ENCODE assay signal across 8 cellular contexts in the genomic region with DNA sequence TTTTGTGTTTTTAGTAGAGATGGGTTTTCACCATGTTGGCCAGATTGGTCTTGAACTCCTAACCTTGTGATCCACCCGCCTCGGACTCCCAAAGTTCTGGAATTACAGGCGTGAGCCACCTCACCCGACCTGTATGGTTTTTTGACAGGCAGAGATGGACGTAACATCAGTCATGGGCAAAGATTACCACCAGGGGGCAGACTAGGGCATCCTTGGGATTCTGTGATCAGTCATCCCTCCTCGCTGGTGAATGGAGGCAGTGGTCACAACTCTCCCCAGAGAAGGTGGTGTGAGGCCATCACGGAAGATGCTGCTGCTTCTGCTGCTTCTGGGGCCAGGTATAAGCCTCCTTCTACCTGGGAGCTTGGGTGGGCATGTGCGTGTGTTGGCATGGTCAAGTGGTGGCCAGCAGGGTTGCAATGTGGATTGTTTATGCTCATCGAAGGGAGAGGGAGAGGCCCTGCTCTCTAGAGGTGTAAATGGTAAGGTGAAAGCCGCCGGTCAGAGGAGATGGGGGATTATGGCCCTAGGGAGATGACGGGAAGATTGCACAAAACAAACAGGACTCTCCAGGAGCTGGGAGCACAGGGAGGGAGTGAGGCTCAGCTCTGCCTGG.
DNase-seq lines count a peak whose midpoint lies in the region; ATAC-seq and TF ChIP-seq lines count a peak whose summit lies in the region.

No MANE protein-coding gene starts in this region.

- H4K91ac ChIP-seq in mesenchymal stem cell (ENCODE audit: low read length) = no peak overlapping the region

- H2AK5ac ChIP-seq in mesenchymal stem cell (ENCODE audit: low read length, severe bottlenecking) = no peak overlapping the region

- peaks cover 3% of the 10 kb centered on the region for H3K4me1 ChIP-seq in mesenchymal stem cell (ENCODE audit: control insufficient read depth, insufficient read depth, low read depth, low read length)

- peaks cover 0 to 2% of the 10 kb centered on the region in 2 experiments for H3K27me3 ChIP-seq in mesenchymal stem cell (ENCODE audit: control insufficient read depth in 1 of 2, insufficient read depth in 1 of 2, low read length in 2 of 2)

- no peaks in the 10 kb centered on the region for H3K9me3 ChIP-seq in mesenchymal stem cell (ENCODE audit: control insufficient read depth, low read length)

- no peaks in the 10 kb centered on the region for H3K79me1 ChIP-seq in mesenchymal stem cell (replicated peaks; ENCODE audit: low read length, poor library complexity, severe bottlenecking)

- peak; percentile 74 for TF ChIP-seq CTCF in chondrocyte (IDR thresholded peaks at IDR 0.05)

- no peak overlapping the region for H2BK15ac ChIP-seq in mesenchymal stem cell (ENCODE audit: low read depth, poor library complexity, severe bottlenecking)

- DNase-seq in GDM1 (lab: John Stamatoyannopoulos, UW) (peak; percentile 28), Kasumi-1 (lab: John Stamatoyannopoulos, UW) (peak; percentile 54 to 60), chondrocyte (ENCODE audit: low spot score) (no peak), mesenchymal stem cell (peak; percentile 7), NCI-H226 (no peak)
- DNase-seq in activated CD4-positive, CD25-positive, alpha-beta regulatory T cell treated with anti-CD3 and anti-CD28 coated beads, Interleukin-2, amount 50 U/mL, for 16 hours (ENCODE audit: low read depth, low spot score) = peak; percentile 40

- no peaks in the 10 kb centered on the region for H3K9me3 Mint-ChIP-seq in chondrocyte (ENCODE audit: low read depth)
- no peaks in the 10 kb centered on the region for H3K9me3 Mint-ChIP-seq in stimulated activated memory B cell treated with anti-CD40 and anti-IgM and Interleukin-4, amounts not matched to agents 10 μg/mL and 1 μg/mL and 100 μg/mL, for 72 hours

- H3K9ac ChIP-seq in mesenchymal stem cell (ENCODE audit: low read length) = no peak overlapping the region

- H2BK12ac ChIP-seq in mesenchymal stem cell (ENCODE audit: low read length in 2 of 2) = no peak overlapping the region

- no peak overlapping the region for H3K18ac ChIP-seq in mesenchymal stem cell (ENCODE audit: low read depth in 1 of 2, low read length in 2 of 2)

- no peak overlapping the region for H3K4me2 ChIP-seq in mesenchymal stem cell (ENCODE audit: low read length, poor library complexity, severe bottlenecking)

- H3K27ac Mint-ChIP-seq in chondrocyte (ENCODE audit: unreplicated experiment) = no peak overlapping the region
- H3K27ac Mint-ChIP-seq in stimulated activated memory B cell treated with anti-CD40 and anti-IgM and Interleukin-4, amounts not matched to agents 10 μg/mL and 1 μg/mL and 100 μg/mL, for 72 hours = peak overlapping the region; percentile 42

- no peaks in the 10 kb centered on the region for H3K36me3 ChIP-seq in mesenchymal stem cell (ENCODE audit: control insufficient read depth in 1 of 2, insufficient read depth in 2 of 2, low read depth in 1 of 2, low read length in 2 of 2)

- H2BK120ac ChIP-seq in mesenchymal stem cell (ENCODE audit: low read depth, low read length) = no peak overlapping the region

- no peak overlapping the region for H3K4ac ChIP-seq in mesenchymal stem cell (ENCODE audit: low read depth in 1 of 2, low read length in 2 of 2)

- H2AFZ ChIP-seq in mesenchymal stem cell (ENCODE audit: low read depth, low read length) = no peak overlapping the region

- H3K4me3 Mint-ChIP-seq in chondrocyte (ENCODE audit: unreplicated experiment) = no peak overlapping the region
- no peak overlapping the region for H3K4me3 Mint-ChIP-seq in stimulated activated memory B cell treated with anti-CD40 and anti-IgM and Interleukin-4, amounts not matched to agents 10 μg/mL and 1 μg/mL and 100 μg/mL, for 72 hours

- H2BK5ac ChIP-seq in mesenchymal stem cell (ENCODE audit: low read depth, low read length, poor library complexity, severe bottlenecking) = no peak overlapping the region

- H3K14ac ChIP-seq in mesenchymal stem cell (ENCODE audit: low read length in 2 of 2) = no peak overlapping the region

- no peak overlapping the region for H4K8ac ChIP-seq in mesenchymal stem cell (ENCODE audit: low read length)

- peak; percentile 94 for ATAC-seq in GM21515 (IDR thresholded peaks at IDR 0.05; ENCODE audit: unreplicated experiment)
- peak; percentile 71 for ATAC-seq in stimulated activated memory B cell treated with anti-CD40 and anti-IgM and Interleukin-4, amounts not matched to agents 10 μg/mL and 1 μg/mL and 100 μg/mL, for 72 hours

- H3K4me1 Mint-ChIP-seq in chondrocyte (ENCODE audit: low read depth) = peaks cover 9% of the 10 kb centered on the region
- H3K4me1 Mint-ChIP-seq in stimulated activated memory B cell treated with anti-CD40 and anti-IgM and Interleukin-4, amounts not matched to agents 10 μg/mL and 1 μg/mL and 100 μg/mL, for 72 hours = peaks cover 11% of the 10 kb centered on the region

- 75% methylated on average over 12 of the region's 12 CpGs for WGBS in mesenchymal stem cell

- H3K27ac ChIP-seq in mesenchymal stem cell (ENCODE audit: low read length, poor library complexity, severe bottlenecking) = no peak overlapping the region

- no peak overlapping the region for H3K23ac ChIP-seq in mesenchymal stem cell (ENCODE audit: low read length in 2 of 2)

- no peak overlapping the region for H3K4me3 ChIP-seq in mesenchymal stem cell (ENCODE audit: insufficient read depth in 1 of 2, low read depth in 1 of 2, low read length in 2 of 2)

- H3K36me3 Mint-ChIP-seq in chondrocyte (ENCODE audit: low read depth) = no peaks in the 10 kb centered on the region
- no peaks in the 10 kb centered on the region for H3K36me3 Mint-ChIP-seq in stimulated activated memory B cell treated with anti-CD40 and anti-IgM and Interleukin-4, amounts not matched to agents 10 μg/mL and 1 μg/mL and 100 μg/mL, for 72 hours

- H3K27me3 Mint-ChIP-seq in chondrocyte (ENCODE audit: low read depth) = peaks cover 25% of the 10 kb centered on the region
- peaks cover 26% of the 10 kb centered on the region for H3K27me3 Mint-ChIP-seq in stimulated activated memory B cell treated with anti-CD40 and anti-IgM and Interleukin-4, amounts not matched to agents 10 μg/mL and 1 μg/mL and 100 μg/mL, for 72 hours

Comparison
In these comparisons a context has a peak if more than half of its experiments do, and no peak if none do; other contexts are left out.
1. DNase-seq: peak in GDM1 (single experiment), Kasumi-1 (2 of 2), activated CD4-positive, CD25-positive, alpha-beta regulatory T cell treated with anti-CD3 and anti-CD28 coated beads, Interleukin-2, amount 50 U/mL, for 16 hours (single experiment) and mesenchymal stem cell (single experiment); none in chondrocyte (single experiment) and NCI-H226 (single experiment).